8 cellular contexts compared by ENCODE assay signal in genomic region chr12:113185180-113186032, GRCh38. TPM values are rescaled to one million over a fixed set of nuclear protein-coding genes. Genes with fewer than 3 reads are reported as not detected.
DNase-seq lines count a peak whose midpoint lies in the region; ATAC-seq, FAIRE-seq and TF ChIP-seq lines count a peak whose summit lies in the region.

Gene DDX54, minus strand, starts transcription at chr12:113185478. Its CDS starts 27 bp downstream, at chr12:113185451.
Gene RITA1, plus strand, starts transcription at chr12:113185721. Its CDS starts 1,026 bp downstream, at chr12:113186747.

- H3K9me3 ChIP-seq in WERI-Rb-1 (ENCODE audit: severe bottlenecking): no peaks in the 10 kb centered on the region
- no peaks in the 10 kb centered on the region for H3K9me3 ChIP-seq in small intestine (ENCODE audit: control insufficient read depth, low read depth)

- H3K27me3 ChIP-seq in WERI-Rb-1 (ENCODE audit: insufficient read depth, low read depth, severe bottlenecking) (no peaks in the 10 kb centered on the region), small intestine (ENCODE audit: control insufficient read depth in 2 of 2, insufficient read depth in 2 of 2, low read length in 2 of 2) (no peaks in the 10 kb centered on the region)

- H3K4me3 ChIP-seq in WERI-Rb-1 (ENCODE audit: low read depth, low read length) (peak within 1 kb of the TSS; percentile 96), small intestine (ENCODE audit: low read depth in 1 of 2, low read length in 2 of 2) (peak within 1 kb of the TSS; percentile 88 to 92)

- in situ Hi-C loops in T47D (cut with HindIII; ENCODE audit: low pct_unique_long_range_greater_than_20kb, low sequenced_read_pairs): no loop called here

- H3K27ac ChIP-seq in WERI-Rb-1 (peak within 1 kb of the TSS; percentile 93), small intestine (ENCODE audit: low read depth in 1 of 2, low read length in 1 of 2) (peak within 1 kb of the TSS; percentile 92 to 99)

- peak; percentile 52 for ATAC-seq in HG02970 (IDR thresholded peaks at IDR 0.05; ENCODE audit: low FRiP score, unreplicated experiment)

- WGBS in small intestine, 3 donors: 0 to 1% (median 1%) methylated on average over 69 to 89 of the region's 89 CpGs

- peaks cover 0 to 5% of the 10 kb centered on the region in 2 donors for H3K4me1 ChIP-seq in small intestine (ENCODE audit: control insufficient read depth in 2 of 2, insufficient read depth in 1 of 2, low read depth in 1 of 2, low read length in 1 of 2)

- TF ChIP-seq CTCF in WERI-Rb-1 (IDR thresholded peaks at IDR 0.05; ENCODE audit: low read depth, low read length): no peak

- no peak for FAIRE-seq in small intestine (lab: Jason Lieb, UNC)

- peaks cover 41% of the 10 kb centered on the region for H3K36me3 ChIP-seq in WERI-Rb-1
- peaks cover 4% of the 10 kb centered on the region in 2 donors for H3K36me3 ChIP-seq in small intestine (ENCODE audit: control insufficient read depth in 2 of 2, insufficient read depth in 2 of 2, low read length in 2 of 2)

- DNase-seq in NK-92 treated with Interleukin-12 subunit alpha and Interleukin-12 subunit beta, amount 100 ng/mL, for 24 hours (lab: John Stamatoyannopoulos, UW): peak; percentile 72
- DNase-seq in NK-92 (lab: John Stamatoyannopoulos, UW; ENCODE audit: unreplicated experiment) (no peak), NCI-H2171 (lab: John Stamatoyannopoulos, UW) (peak; percentile 89), WERI-Rb-1 (peak; percentile 89), T47D (ENCODE audit: low read depth in 1 of 2, low spot score in 1 of 2) (peak; percentile 71 to 90), iPS-NIHi11 (ENCODE audit: low spot score) (peak; percentile 83), small intestine (peak; percentile 82)

RNA-seq across cellular contexts. Expression of gene DDX54, which starts in this region (rescaled TPM):
- polyA plus RNA-seq in small intestine: 10 to 100 TPM; 34.9 to 75.6 (median 49.4) TPM

RNA-seq across cellular contexts. Expression of gene RITA1, which starts in this region (rescaled TPM):
- polyA plus RNA-seq in small intestine: 10 to 100 TPM; 18.8 to 31.5 (median 20.5) TPM
